23 cellular contexts compared by ENCODE assay signal in the genomic region with DNA sequence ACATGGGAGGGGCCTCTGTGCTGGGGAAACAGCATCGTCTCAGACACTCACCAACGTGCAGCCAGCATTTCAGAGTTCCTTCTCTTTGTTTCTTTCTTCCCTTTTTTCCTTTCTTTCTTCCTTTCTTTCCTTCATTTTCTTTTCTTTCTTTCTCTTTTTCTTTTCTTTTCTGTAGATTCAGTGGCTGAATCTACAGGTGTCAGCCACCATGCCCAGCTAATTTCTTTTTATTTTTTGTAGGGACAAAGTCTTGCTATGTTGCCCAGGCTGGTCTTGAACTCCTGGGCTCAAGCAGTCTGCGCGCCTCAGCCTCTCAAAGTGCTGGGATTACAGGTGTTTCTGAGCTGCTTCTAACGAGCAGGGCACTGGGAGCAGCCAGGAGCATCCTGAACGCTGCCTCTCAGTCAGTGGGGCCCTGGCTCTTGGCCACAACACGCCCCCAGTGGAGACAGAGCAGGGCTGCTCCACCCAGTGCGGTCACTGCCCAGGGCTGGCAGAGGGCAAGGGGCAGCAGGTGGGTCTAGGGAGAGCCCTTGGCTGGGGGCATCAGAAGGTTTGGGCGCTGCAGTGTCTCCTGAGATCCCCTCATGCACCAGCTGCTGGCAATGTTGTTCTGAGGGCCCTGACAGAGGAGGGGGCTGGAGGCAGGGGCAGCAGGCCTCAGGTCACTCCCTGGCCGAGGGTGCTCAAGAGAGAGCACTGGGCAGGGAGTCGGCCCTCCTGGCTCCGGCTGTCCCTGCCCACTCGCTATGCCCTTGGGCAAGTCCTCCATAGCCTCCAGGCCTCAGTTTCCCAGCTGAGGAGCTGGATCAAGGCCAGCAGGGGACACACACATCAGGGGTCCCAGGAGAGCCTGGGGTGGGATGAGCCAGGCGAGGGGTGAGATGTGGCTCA. TPM values are rescaled to one million over a fixed set of nuclear protein-coding genes. Genes with fewer than 3 reads are reported as not detected.
DNase-seq lines count a peak whose midpoint lies in the region; ATAC-seq, FAIRE-seq and TF ChIP-seq lines count a peak whose summit lies in the region.
"Had no signal": no experiment of that assay in that cellular context is flagged by ENCODE, and none has a peak within 500 bp of the region (broad histone marks: within the 10 kb centered on the region; RNA-seq: fewer than 3 reads in every experiment).

No MANE protein-coding gene starts in this region.

- CTCF ChIA-PET in HepG2 (lab: Yijun Ruan, JAX; ENCODE audit: low intra/inter-chr PET ratio, low total read pairs): no interaction called here

- H3K27me3 ChIP-seq in WERI-Rb-1 (ENCODE audit: insufficient read depth, low read depth, severe bottlenecking): no peaks in the 10 kb centered on the region
- peaks cover 1 to 25% of the 10 kb centered on the region in 2 experiments; a peak in 3 of 5 replicates for H3K27me3 ChIP-seq in HepG2 (ENCODE audit: control insufficient read depth in 1 of 2, insufficient read depth in 2 of 2, low read length in 2 of 2)
- H3K27me3 ChIP-seq: uterus had no signal

- TF ChIP-seq CTCF in GM12875 (IDR thresholded peaks at IDR 0.05; ENCODE audit: borderline replicate concordance, insufficient read depth, low read depth, low read length) (0 out of 2 replicates have a peak, but pooled peaks have one; percentile 2), WERI-Rb-1 (IDR thresholded peaks at IDR 0.05; ENCODE audit: low read depth, low read length) (peak; percentile 41), HepG2 (CRISPR knock-in tag; IDR thresholded peaks at IDR 0.05) (peak; percentile 38)

- no peak overlapping the region for H3K4me3 ChIP-seq in GM12875 (ENCODE audit: low read depth, low read length)
- no peak overlapping the region for H3K4me3 ChIP-seq in WERI-Rb-1 (ENCODE audit: low read depth, low read length)
- no peak overlapping the region for H3K4me3 ChIP-seq in HepG2 (replicated peaks in 1 of 3; ENCODE audit: insufficient read depth in 1 of 3, low read depth in 2 of 3, low read length in 3 of 3)
- H3K4me3 ChIP-seq: coronary artery, uterus had no signal

- DNase-seq in 8988T: peak; percentile 74
- no peak for DNase-seq in WERI-Rb-1
- DNase-seq in HepG2 (ENCODE audit: low spot score): peak; percentile 31
- no peak for DNase-seq in GM12892 (ENCODE audit: insufficient read length)
- DNase-seq in NCI-H774 (lab: John Stamatoyannopoulos, UW): no peak
- DNase-seq: activated CD4-positive, alpha-beta T cell treated with anti-CD3 and anti-CD28 coated beads, Interleukin-2, amount 50 U/mL, for 48 hours; GDM1; NCI-H187 treated with DMSO at 0.1 percent for 48 hours; NCI-H446 treated with DMSO at 0.1 percent for 48 hours; SHP77; small intestine; stimulated activated CD4-positive, alpha-beta T cell treated with anti-CD3 and anti-CD28 coated beads, Interleukin-4, amount 100 ng/mL, for 24 hours; uterus had no signal

- WGBS in HepG2 (ENCODE audit: low lambda C conversion rate): 24% methylated on average over 7 of the region's 14 CpGs

- POLR2A ChIA-PET in HepG2 (lab: Yijun Ruan, JAX): no interaction called here

- H3K27ac ChIP-seq in WERI-Rb-1: no peak overlapping the region
- H3K27ac ChIP-seq in HepG2 (ENCODE audit: extremely low read length, insufficient read depth, low read length): no peak overlapping the region
- H3K27ac ChIP-seq: coronary artery, parathyroid adenoma, uterus had no signal

- H3K4me2 ChIP-seq in HepG2 (ENCODE audit: low read depth, low read length): no peak overlapping the region

- no peak overlapping the region for H2AFZ ChIP-seq in HepG2 (ENCODE audit: low read length)
- H2AFZ ChIP-seq: parathyroid adenoma had no signal

- H3K36me3 ChIP-seq in WERI-Rb-1: no peaks in the 10 kb centered on the region
- H3K36me3 ChIP-seq in HepG2 (replicated peaks in 1 of 2; ENCODE audit: control insufficient read depth in 1 of 2, insufficient read depth in 2 of 2, low read length in 2 of 2): no peaks in the 10 kb centered on the region
- H3K36me3 ChIP-seq: uterus had no signal

- intact Hi-C loops in HepG2 (cut with micrococcal nuclease; ENCODE audit: unreplicated experiment): no loop called here

- no peaks in the 10 kb centered on the region for H3K79me2 ChIP-seq in HepG2 (ENCODE audit: insufficient read depth, low read length)
- H3K79me2 ChIP-seq: parathyroid adenoma had no signal

- H4K20me1 ChIP-seq in HepG2 (ENCODE audit: insufficient read depth, low read length): no peaks in the 10 kb centered on the region

- H3K4me1 ChIP-seq in HepG2 (ENCODE audit: insufficient read depth, low read length): peaks cover 26% of the 10 kb centered on the region
- H3K4me1 ChIP-seq: Caco-2, parathyroid adenoma, uterus had no signal

- in situ Hi-C loops in HepG2 (cut with HindIII; ENCODE audit: extremely low pct_ligation_motif_present, low pct_unique_long_range_greater_than_20kb): no loop called here

- TF ChIP-seq EP300 in HepG2 (IDR thresholded peaks at IDR 0.05; ENCODE audit: low read depth in 2 of 2, low read length in 2 of 2) (no peak), HepG2 (CRISPR knock-in tag; IDR thresholded peaks at IDR 0.05; ENCODE audit: borderline replicate concordance) (no peak)

- TF ChIP-seq POLR2A in HepG2 (IDR thresholded peaks at IDR 0.05; ENCODE audit: insufficient read depth in 1 of 2, low read depth in 2 of 2, low read length in 2 of 2) (no peak), GM12892 (IDR thresholded peaks at IDR 0.05; ENCODE audit: low read depth, low read length) (no peak)

- FAIRE-seq in HepG2 (lab: Jason Lieb, UNC) (no peak), GM12892 (lab: Jason Lieb, UNC) (no peak)
- FAIRE-seq: endothelial cell of umbilical vein, frontal cortex, small intestine had no signal

- no peak for TF ChIP-seq RAD21 in HepG2 (CRISPR knock-in tag; IDR thresholded peaks at IDR 0.05)

- H3K9ac ChIP-seq in HepG2 (ENCODE audit: insufficient read depth, low read depth, low read length): no peak overlapping the region
- H3K9ac ChIP-seq: parathyroid adenoma had no signal

- BruUV-seq in HepG2 (replicated peaks; lab: Mats Ljungman, UMichigan): no TSS peak

- ATAC-seq in HepG2 (peak; percentile 69), HG03045 (IDR thresholded peaks at IDR 0.05; ENCODE audit: unreplicated experiment) (no peak), HG03025 (IDR thresholded peaks at IDR 0.05; ENCODE audit: low FRiP score, unreplicated experiment) (no peak)
- ATAC-seq: activated naive CD4-positive, alpha-beta T cell treated with anti-CD3 and anti-CD28 coated beads, Interleukin-2, amount 50 U/mL, for 72 hours had no signal

- H3K9me3 ChIP-seq in WERI-Rb-1 (ENCODE audit: severe bottlenecking) (no peaks in the 10 kb centered on the region), HepG2 (ENCODE audit: low read length) (no peaks in the 10 kb centered on the region)
- H3K9me3 ChIP-seq: Caco-2, uterus had no signal

RNA-seq across cellular contexts. Expression of gene KLHL30, which starts 4.7 kb away (rescaled TPM):
- not detected in 2 replicates for total RNA-seq in HepG2 (2016; rRNA removed; fragmentation: Illumina TruSeq; extraction: Trizol)
- not detected in 2 replicates for total RNA-seq in HepG2 (2016; cell fraction: cytosol; rRNA removed; fragmentation: Illumina TruSeq; extraction: Trizol; ENCODE audit: low read depth)
- total RNA-seq in HepG2 (2016; cell fraction: insoluble cytoplasmic fraction; rRNA removed; fragmentation: Illumina TruSeq; extraction: Trizol): not detected in 2 replicates
- total RNA-seq in HepG2 (2016; cell fraction: membrane; rRNA removed; fragmentation: Illumina TruSeq; extraction: Trizol): not detected in 2 replicates
- not detected in 2 replicates for total RNA-seq in HepG2 (2016; cell fraction: nucleus; rRNA removed; fragmentation: Illumina TruSeq; extraction: Trizol)
- 0.05 and 0.07 TPM in 2 replicates for polyA plus RNA-seq in HepG2 (2011; rRNA removed)
- polyA plus RNA-seq in HepG2 (2011; cell fraction: cytosol; rRNA removed): 0.03 and 0.05 TPM in 2 replicates
- polyA plus RNA-seq in HepG2 (2011; cell fraction: nucleus; rRNA removed): 0.35 and 0.38 TPM in 2 replicates
- polyA plus RNA-seq in HepG2 (2012): not detected in 2 replicates
- polyA plus RNA-seq in HepG2 (2016; cell fraction: cytosol; fragmentation: Illumina TruSeq; extraction: Trizol; ENCODE audit: low read depth): not detected in 2 replicates
- not detected in 2 replicates for polyA plus RNA-seq in HepG2 (2016; cell fraction: insoluble cytoplasmic fraction; fragmentation: Illumina TruSeq; extraction: Trizol; ENCODE audit: low read depth)
- polyA plus RNA-seq in HepG2 (2016; cell fraction: membrane; fragmentation: Illumina TruSeq; extraction: Trizol; ENCODE audit: low read depth): not detected in 2 replicates
- not detected in 2 replicates for polyA plus RNA-seq in HepG2 (2016; cell fraction: nucleus; fragmentation: Illumina TruSeq; extraction: Trizol; ENCODE audit: insufficient read depth, low read depth)
- 0.23 and 0.42 TPM in 2 replicates for polyA minus RNA-seq in HepG2 (2011; rRNA and poly(A)+ RNA removed; ENCODE audit: low replicate concordance)
- not detected in 2 replicates for polyA minus RNA-seq in HepG2 (2011; cell fraction: cytosol; rRNA and poly(A)+ RNA removed)
- 0.12 and 0.39 TPM in 2 replicates for polyA minus RNA-seq in HepG2 (2011; cell fraction: nucleus; rRNA and poly(A)+ RNA removed)
- polyA plus RNA-seq in GM12892 (2012; ENCODE audit: missing spikeins): not detected
- total RNA-seq: activated naive CD4-positive, alpha-beta T cell treated with anti-CD3 and anti-CD28 coated beads, Interleukin-2, amount 50 U/mL, for 72 hours; endothelial cell of umbilical vein; T-helper 1 cell treated with Interleukin-12 subunit alpha and Interleukin-12 subunit beta and Interleukin-4 antibody, amounts not matched to agents 30 ng/mL and 1 ng/mL, for 36 hours had no signal
- polyA plus RNA-seq: endothelial cell of umbilical vein had no signal

RNA-seq across cellular contexts. Expression of gene ERFE, which starts 25.0 kb away (rescaled TPM):
- not detected in 2 replicates for total RNA-seq in HepG2 (2016; rRNA removed; fragmentation: Illumina TruSeq; extraction: Trizol)
- not detected in 2 replicates for total RNA-seq in HepG2 (2016; cell fraction: cytosol; rRNA removed; fragmentation: Illumina TruSeq; extraction: Trizol; ENCODE audit: low read depth)
- not detected in 2 replicates for total RNA-seq in HepG2 (2016; cell fraction: insoluble cytoplasmic fraction; rRNA removed; fragmentation: Illumina TruSeq; extraction: Trizol)
- not detected in 2 replicates for total RNA-seq in HepG2 (2016; cell fraction: membrane; rRNA removed; fragmentation: Illumina TruSeq; extraction: Trizol)
- total RNA-seq in HepG2 (2016; cell fraction: nucleus; rRNA removed; fragmentation: Illumina TruSeq; extraction: Trizol): not detected in 2 replicates
- polyA plus RNA-seq in HepG2 (2011; rRNA removed): 0.05 and 0.09 TPM in 2 replicates
- 0.06 TPM in 1 of 2 replicates, not detected in the other for polyA plus RNA-seq in HepG2 (2011; cell fraction: cytosol; rRNA removed)
- 0.05 and 0.31 TPM in 2 replicates for polyA plus RNA-seq in HepG2 (2011; cell fraction: nucleus; rRNA removed)
- 0.28 TPM in 1 of 2 replicates, not detected in the other for polyA plus RNA-seq in HepG2 (2012)
- not detected in 2 replicates for polyA plus RNA-seq in HepG2 (2016; cell fraction: cytosol; fragmentation: Illumina TruSeq; extraction: Trizol; ENCODE audit: low read depth)
- polyA plus RNA-seq in HepG2 (2016; cell fraction: insoluble cytoplasmic fraction; fragmentation: Illumina TruSeq; extraction: Trizol; ENCODE audit: low read depth): not detected in 2 replicates
- polyA plus RNA-seq in HepG2 (2016; cell fraction: membrane; fragmentation: Illumina TruSeq; extraction: Trizol; ENCODE audit: low read depth): not detected in 2 replicates
- polyA plus RNA-seq in HepG2 (2016; cell fraction: nucleus; fragmentation: Illumina TruSeq; extraction: Trizol; ENCODE audit: insufficient read depth, low read depth): not detected in 2 replicates
- polyA minus RNA-seq in HepG2 (2011; rRNA and poly(A)+ RNA removed; ENCODE audit: low replicate concordance): 0.22 and 1.4 TPM in 2 replicates
- polyA minus RNA-seq in HepG2 (2011; cell fraction: cytosol; rRNA and poly(A)+ RNA removed): not detected in 2 replicates
- 0.13 TPM in 1 of 2 replicates, not detected in the other for polyA minus RNA-seq in HepG2 (2011; cell fraction: nucleus; rRNA and poly(A)+ RNA removed)
- polyA plus RNA-seq in GM12892 (2012; ENCODE audit: missing spikeins): not detected
- total RNA-seq: T-helper 1 cell treated with Interleukin-12 subunit alpha and Interleukin-12 subunit beta and Interleukin-4 antibody, amounts not matched to agents 30 ng/mL and 1 ng/mL, for 36 hours had no signal

RNA-seq across cellular contexts. Expression of gene ESPNL, which starts 33.6 kb away (rescaled TPM):
- total RNA-seq in HepG2 (2016; rRNA removed; fragmentation: Illumina TruSeq; extraction: Trizol): 0.35 and 0.80 TPM in 2 replicates
- 0.09 TPM in 1 of 2 replicates, not detected in the other for total RNA-seq in HepG2 (2016; cell fraction: cytosol; rRNA removed; fragmentation: Illumina TruSeq; extraction: Trizol; ENCODE audit: low read depth)
- total RNA-seq in HepG2 (2016; cell fraction: insoluble cytoplasmic fraction; rRNA removed; fragmentation: Illumina TruSeq; extraction: Trizol): 0.51 and 1.2 TPM in 2 replicates
- total RNA-seq in HepG2 (2016; cell fraction: membrane; rRNA removed; fragmentation: Illumina TruSeq; extraction: Trizol): 0.34 and 0.38 TPM in 2 replicates
- 0.47 and 0.62 TPM in 2 replicates for total RNA-seq in HepG2 (2016; cell fraction: nucleus; rRNA removed; fragmentation: Illumina TruSeq; extraction: Trizol)
- 0.42 and 0.45 TPM in 2 replicates for polyA plus RNA-seq in HepG2 (2011; rRNA removed)
- 0.29 and 0.58 TPM in 2 replicates for polyA plus RNA-seq in HepG2 (2011; cell fraction: cytosol; rRNA removed)
- 2.1 TPM in 2 replicates for polyA plus RNA-seq in HepG2 (2011; cell fraction: nucleus; rRNA removed)
- polyA plus RNA-seq in HepG2 (2012): 0.66 and 0.68 TPM in 2 replicates
- polyA plus RNA-seq in HepG2 (2016; cell fraction: cytosol; fragmentation: Illumina TruSeq; extraction: Trizol; ENCODE audit: low read depth): 0.03 and 0.12 TPM in 2 replicates
- 0.39 and 0.45 TPM in 2 replicates for polyA plus RNA-seq in HepG2 (2016; cell fraction: insoluble cytoplasmic fraction; fragmentation: Illumina TruSeq; extraction: Trizol; ENCODE audit: low read depth)
- polyA plus RNA-seq in HepG2 (2016; cell fraction: membrane; fragmentation: Illumina TruSeq; extraction: Trizol; ENCODE audit: low read depth): 0.17 and 0.19 TPM in 2 replicates
- 0.68 and 1.8 TPM in 2 replicates for polyA plus RNA-seq in HepG2 (2016; cell fraction: nucleus; fragmentation: Illumina TruSeq; extraction: Trizol; ENCODE audit: insufficient read depth, low read depth)
- 0.05 and 1.2 TPM in 2 replicates for polyA minus RNA-seq in HepG2 (2011; rRNA and poly(A)+ RNA removed; ENCODE audit: low replicate concordance)
- polyA minus RNA-seq in HepG2 (2011; cell fraction: cytosol; rRNA and poly(A)+ RNA removed): 0.40 and 0.53 TPM in 2 replicates
- polyA minus RNA-seq in HepG2 (2011; cell fraction: nucleus; rRNA and poly(A)+ RNA removed): 0.39 and 0.50 TPM in 2 replicates
- 0.61 TPM for polyA plus RNA-seq in GM12892 (2012; ENCODE audit: missing spikeins)
- total RNA-seq: Caco-2, endothelial cell of umbilical vein had no signal
- polyA plus RNA-seq: endothelial cell of umbilical vein had no signal

Comparison
In these comparisons a context has a peak if more than half of its experiments do, and no peak if none do; other contexts are left out.
1. DNase-seq: peak in 8988T (single experiment) and HepG2 (single experiment); none in WERI-Rb-1 (single experiment), GM12892 (single experiment) and NCI-H774 (single experiment).
2. Peak in every context shown above with its lines, with median percentiles within 50 percentile points of each other: CTCF ChIP-seq.